In the genomic region with DNA sequence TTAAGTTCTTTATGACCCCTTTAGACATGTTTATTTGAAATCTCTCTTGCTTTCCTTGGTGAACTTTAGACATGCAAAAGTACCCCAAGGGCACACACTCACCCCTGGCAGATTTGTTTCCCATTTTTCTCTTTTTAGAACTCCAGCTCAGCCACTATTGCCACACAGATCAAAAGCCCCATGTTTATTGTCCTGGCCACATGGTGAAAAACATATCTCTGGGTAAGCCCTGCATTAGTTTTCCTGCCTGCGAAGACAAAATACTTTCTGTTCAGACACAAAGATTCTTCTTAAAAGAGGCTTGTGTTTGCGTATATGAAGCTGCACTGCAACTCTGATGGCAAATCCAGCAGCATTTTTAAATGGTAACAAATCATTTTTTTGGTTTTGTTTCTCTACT, we compare ENCODE assay signal across 1 cellular context.
TF ChIP-seq lines count a peak whose summit lies in the region.

No MANE protein-coding gene starts in this region.

TF ChIP-seq in GM23338, 12 proteins besides CTCF, POLR2A, EP300 and RAD21:
- TF ChIP-seq REST (IDR thresholded peaks at IDR 0.05; ENCODE audit: unreplicated experiment) (no peak), EZH2phosphoT487 (IDR thresholded peaks at IDR 0.05; ENCODE audit: unreplicated experiment) (no peak), ZNF462 (CRISPR knock-in tag; IDR thresholded peaks at IDR 0.05) (no peak), ZNF331 (CRISPR knock-in tag; IDR thresholded peaks at IDR 0.05; ENCODE audit: low read depth) (no peak), EZH2 (IDR thresholded peaks at IDR 0.05; ENCODE audit: low read depth, unreplicated experiment) (no peak), JUNB (IDR thresholded peaks at IDR 0.05; ENCODE audit: unreplicated experiment) (no peak), NANOG (IDR thresholded peaks at IDR 0.05; ENCODE audit: borderline replicate concordance) (no peak)
- TF ChIP-seq, protein P1, sequence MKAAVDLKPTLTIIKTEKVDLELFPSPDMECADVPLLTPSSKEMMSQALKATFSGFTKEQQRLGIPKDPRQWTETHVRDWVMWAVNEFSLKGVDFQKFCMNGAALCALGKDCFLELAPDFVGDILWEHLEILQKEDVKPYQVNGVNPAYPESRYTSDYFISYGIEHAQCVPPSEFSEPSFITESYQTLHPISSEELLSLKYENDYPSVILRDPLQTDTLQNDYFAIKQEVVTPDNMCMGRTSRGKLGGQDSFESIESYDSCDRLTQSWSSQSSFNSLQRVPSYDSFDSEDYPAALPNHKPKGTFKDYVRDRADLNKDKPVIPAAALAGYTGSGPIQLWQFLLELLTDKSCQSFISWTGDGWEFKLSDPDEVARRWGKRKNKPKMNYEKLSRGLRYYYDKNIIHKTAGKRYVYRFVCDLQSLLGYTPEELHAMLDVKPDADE (IDR thresholded peaks at IDR 0.05): no peak
